Comparison of ENCODE assay signal across 10 cellular contexts in the genomic region with DNA sequence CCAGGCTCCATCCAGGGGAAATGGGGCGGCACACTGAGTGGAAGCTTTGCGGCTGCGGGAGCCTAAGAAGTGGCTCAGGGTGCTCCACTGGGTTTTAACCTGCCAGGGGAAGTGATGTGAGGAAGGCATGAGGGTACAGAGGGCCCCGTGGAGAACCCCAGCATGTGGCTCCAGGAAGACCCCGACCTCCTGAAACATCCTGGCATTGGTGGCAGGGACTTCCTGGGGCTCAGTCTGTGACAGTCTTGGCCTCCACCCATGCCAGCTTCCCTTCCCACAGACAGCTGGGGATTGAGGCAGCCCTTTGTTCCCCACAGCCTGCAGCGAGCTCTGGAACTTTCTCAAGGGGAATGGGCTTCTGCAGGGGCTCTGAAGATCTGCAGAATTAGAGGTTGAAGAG.
"Had no signal": no experiment of that assay in that cellular context is flagged by ENCODE, and none has a peak within 500 bp of the region (broad histone marks: within the 10 kb centered on the region; RNA-seq: fewer than 3 reads in every experiment).

No MANE protein-coding gene starts in this region.

- ATAC-seq: activated CD4-positive, alpha-beta T cell treated with anti-CD3 and anti-CD28 coated beads for 36 hours; foreskin keratinocyte; stimulated activated naive B cell treated with anti-CD40 and anti-IgM and Interleukin-4, amounts not matched to agents 10 μg/mL and 1 μg/mL and 100 μg/mL, for 72 hours had no signal

- H3K4me3 Mint-ChIP-seq: activated CD4-positive, alpha-beta memory T cell treated with anti-CD3 and anti-CD28 coated beads, Interleukin-2, amount 10 ng/mL, durations not matched to agents 7 days and 5 days; activated CD4-positive, alpha-beta T cell treated with anti-CD3 and anti-CD28 coated beads for 36 hours; activated naive CD8-positive, alpha-beta T cell treated with anti-CD3 and anti-CD28 coated beads, Interleukin-2, amount 10 ng/mL, durations not matched to agents 7 days and 5 days; stimulated activated naive B cell treated with anti-CD40 and anti-IgM and Interleukin-4, amounts not matched to agents 10 μg/mL and 1 μg/mL and 100 μg/mL, for 72 hours had no signal

- H3K27me3 ChIP-seq: hepatocyte had no signal

- H3K36me3 ChIP-seq: WERI-Rb-1 had no signal

- H3K9me3 Mint-ChIP-seq: activated CD4-positive, alpha-beta memory T cell treated with anti-CD3 and anti-CD28 coated beads, Interleukin-2, amount 10 ng/mL, durations not matched to agents 7 days and 5 days; activated naive CD8-positive, alpha-beta T cell treated with anti-CD3 and anti-CD28 coated beads, Interleukin-2, amount 10 ng/mL, durations not matched to agents 7 days and 5 days; nephron; stimulated activated naive B cell treated with anti-CD40 and anti-IgM and Interleukin-4, amounts not matched to agents 10 μg/mL and 1 μg/mL and 100 μg/mL, for 72 hours had no signal

- H3K4me1 ChIP-seq: foreskin keratinocyte had no signal

- H3K27ac Mint-ChIP-seq: activated CD4-positive, alpha-beta memory T cell treated with anti-CD3 and anti-CD28 coated beads, Interleukin-2, amount 10 ng/mL, durations not matched to agents 7 days and 5 days; activated CD4-positive, alpha-beta T cell treated with anti-CD3 and anti-CD28 coated beads for 36 hours; activated naive CD8-positive, alpha-beta T cell treated with anti-CD3 and anti-CD28 coated beads, Interleukin-2, amount 10 ng/mL, durations not matched to agents 7 days and 5 days; stimulated activated naive B cell treated with anti-CD40 and anti-IgM and Interleukin-4, amounts not matched to agents 10 μg/mL and 1 μg/mL and 100 μg/mL, for 72 hours had no signal

- H3K4me1 Mint-ChIP-seq: activated CD4-positive, alpha-beta memory T cell treated with anti-CD3 and anti-CD28 coated beads, Interleukin-2, amount 10 ng/mL, durations not matched to agents 7 days and 5 days; activated CD4-positive, alpha-beta T cell treated with anti-CD3 and anti-CD28 coated beads for 36 hours; activated naive CD8-positive, alpha-beta T cell treated with anti-CD3 and anti-CD28 coated beads, Interleukin-2, amount 10 ng/mL, durations not matched to agents 7 days and 5 days had no signal

- H3K4me3 ChIP-seq: hepatocyte, skin epidermis had no signal

- H3K36me3 Mint-ChIP-seq: activated naive CD8-positive, alpha-beta T cell treated with anti-CD3 and anti-CD28 coated beads, Interleukin-2, amount 10 ng/mL, durations not matched to agents 7 days and 5 days; stimulated activated naive B cell treated with anti-CD40 and anti-IgM and Interleukin-4, amounts not matched to agents 10 μg/mL and 1 μg/mL and 100 μg/mL, for 72 hours had no signal

- H3K27ac ChIP-seq: foreskin keratinocyte, hepatocyte, WERI-Rb-1 had no signal

- DNase-seq: activated CD4-positive, alpha-beta memory T cell treated with anti-CD3 and anti-CD28 coated beads, Interleukin-2, amount 10 ng/mL, durations not matched to agents 7 days and 5 days; activated CD4-positive, alpha-beta T cell treated with anti-CD3 and anti-CD28 coated beads for 36 hours; activated naive CD8-positive, alpha-beta T cell treated with anti-CD3 and anti-CD28 coated beads, Interleukin-2, amount 10 ng/mL, durations not matched to agents 7 days and 5 days; foreskin keratinocyte; stimulated activated naive B cell treated with anti-CD40 and anti-IgM and Interleukin-4, amounts not matched to agents 10 μg/mL and 1 μg/mL and 100 μg/mL, for 72 hours; T-helper 1 cell; WERI-Rb-1 had no signal
